In the genomic region with DNA sequence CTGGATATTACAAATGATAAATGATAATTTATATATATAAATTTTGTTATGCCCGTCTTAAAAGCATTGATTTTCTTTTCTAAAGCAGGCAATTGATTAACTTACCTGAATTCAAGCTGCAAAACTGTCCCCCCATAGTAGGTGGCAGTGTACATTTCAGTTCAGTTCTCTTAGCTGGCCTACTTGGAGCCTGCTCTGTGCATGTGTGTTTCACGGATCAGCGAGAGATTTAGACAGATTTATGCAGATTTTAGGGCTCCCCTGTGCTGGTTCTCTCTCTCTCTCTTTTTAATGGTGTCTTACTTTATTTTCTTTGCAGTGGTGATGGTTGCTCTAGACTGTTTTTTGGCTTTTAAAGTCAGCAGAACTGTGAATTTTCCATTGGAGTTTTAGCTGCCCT, we compare ENCODE assay signal across 29 cellular contexts. TPM values are rescaled to one million over a fixed set of nuclear protein-coding genes. Genes with fewer than 3 reads are reported as not detected.
DNase-seq lines count a peak whose midpoint lies in the region; ATAC-seq and TF ChIP-seq lines count a peak whose summit lies in the region.
"Had no signal": no experiment of that assay in that cellular context is flagged by ENCODE, and none has a peak within 500 bp of the region (broad histone marks: within the 10 kb centered on the region; RNA-seq: fewer than 3 reads in every experiment).

No MANE protein-coding gene starts in this region.

- WGBS in IMR-90 (ENCODE audit: extremely low coverage in 2 of 2, insufficient read length in 1 of 2), 2 experiments = no CpG with 5 or more reads among the region's 3 CpGs

- H3K9me3 ChIP-seq in DOHH2 (ENCODE audit: control insufficient read depth, insufficient read depth, low read length) (no peaks in the 10 kb centered on the region), IMR-90 (ENCODE audit: control insufficient read depth, insufficient read depth, low read length) (no peaks in the 10 kb centered on the region), neural progenitor cell (ENCODE audit: low read depth) (no peaks in the 10 kb centered on the region)
- H3K9me3 ChIP-seq: esophagus squamous epithelium had no signal

- H3K27ac ChIP-seq in DOHH2 (ENCODE audit: low read depth, low read length) = peak overlapping the region; percentile 61
- H3K27ac ChIP-seq in IMR-90 (ENCODE audit: insufficient read depth, low read length) = peak overlapping the region; percentile 40; the same call in 1 of the 2 replicates
- peak overlapping the region; percentile 15 to 57 for H3K27ac ChIP-seq in coronary artery
- peak overlapping the region; percentile 9 for H3K27ac ChIP-seq in neural progenitor cell
- H3K27ac ChIP-seq: C4-2B, hepatocyte had no signal

- peaks cover 10% of the 10 kb centered on the region for H3K4me1 Mint-ChIP-seq in neural progenitor cell
- peaks cover 0 to 4% of the 10 kb centered on the region in 2 donors for H3K4me1 Mint-ChIP-seq in natural killer cell treated with Interleukin-12 subunit alpha and Interleukin-12 subunit beta and Interleukin-15 and Interleukin-18, amount 100 ng/mL, for 72 hours (ENCODE audit: low read depth in 2 of 2)
- H3K4me1 Mint-ChIP-seq: stimulated activated effector memory CD8-positive, alpha-beta T cell treated with anti-CD3 and anti-CD28 coated beads, Interleukin-12 subunit alpha, Interleukin-12 subunit beta, amount 100 ng/mL, for 72 hours had no signal

- intact Hi-C loops in IMR-90 (cut with micrococcal nuclease) = no loop called here

- H3K27me3 Mint-ChIP-seq in neural progenitor cell (ENCODE audit: insufficient read depth, low read depth) = peaks cover 2% of the 10 kb centered on the region
- no peaks in the 10 kb centered on the region for H3K27me3 Mint-ChIP-seq in natural killer cell treated with Interleukin-12 subunit alpha and Interleukin-12 subunit beta and Interleukin-15 and Interleukin-18, amount 100 ng/mL, for 72 hours
- H3K27me3 Mint-ChIP-seq: activated CD4-positive, alpha-beta memory T cell treated with anti-CD3 and anti-CD28 coated beads for 36 hours; IgD-negative memory B cell had no signal

- peak overlapping the region in 1 of 2 experiments; percentile 39; a peak in 1 of 4 replicates for H4K8ac ChIP-seq in IMR-90 (ENCODE audit: low read depth in 2 of 2, low read length in 2 of 2)

- no TSS peak for BruUV-seq in IMR-90 (replicated peaks; lab: Mats Ljungman, UMichigan)

- in situ Hi-C loops in IMR-90 (cut with MboI; ENCODE audit: low sequenced_read_pairs) = no loop called here

- CTCF ChIA-PET in IMR-90 (lab: Yijun Ruan, JAX) = no interaction called here

- H3K36me3 Mint-ChIP-seq in neural progenitor cell = peaks cover 19% of the 10 kb centered on the region
- H3K36me3 Mint-ChIP-seq in natural killer cell treated with Interleukin-12 subunit alpha and Interleukin-12 subunit beta and Interleukin-15 and Interleukin-18, amount 100 ng/mL, for 72 hours = no peaks in the 10 kb centered on the region
- H3K36me3 Mint-ChIP-seq: activated CD4-positive, alpha-beta memory T cell treated with anti-CD3 and anti-CD28 coated beads for 36 hours; naive thymus-derived CD8-positive, alpha-beta T cell; stimulated activated effector memory CD8-positive, alpha-beta T cell treated with anti-CD3 and anti-CD28 coated beads, Interleukin-12 subunit alpha, Interleukin-12 subunit beta, amount 100 ng/mL, for 72 hours had no signal

- POLR2A ChIA-PET in IMR-90 (lab: Charles Lee; ENCODE audit: unreplicated experiment) = no interaction called here

- H3K4me2 ChIP-seq in DOHH2 (ENCODE audit: low read length) (peak overlapping the region; percentile 70), IMR-90 (ENCODE audit: low read depth, low read length) (no peak overlapping the region), neural progenitor cell (no peak overlapping the region)
- H3K4me2 ChIP-seq: hepatocyte had no signal

- H3K79me2 ChIP-seq in DOHH2 (ENCODE audit: control insufficient read depth, low read length) (peaks cover 97% of the 10 kb centered on the region), neural progenitor cell (ENCODE audit: low read depth) (peaks cover 100% of the 10 kb centered on the region)

- DNase-seq in IMR-90 (no peak), coronary artery (ENCODE audit: low spot score) (no peak), neural progenitor cell (ENCODE audit: low spot score) (no peak), GM10266 (ENCODE audit: extremely low spot score) (no peak), NCI-H510A treated with DMSO at 0.1 percent for 48 hours (lab: John Stamatoyannopoulos, UW) (no peak)
- no peak for DNase-seq in natural killer cell treated with Interleukin-12 subunit alpha and Interleukin-12 subunit beta and Interleukin-15 and Interleukin-18, amount 100 ng/mL, for 72 hours (ENCODE audit: low spot score)
- DNase-seq: activated CD4-positive, alpha-beta memory T cell treated with anti-CD3 and anti-CD28 coated beads for 36 hours; activated CD4-positive, CD25-positive, alpha-beta regulatory T cell; activated CD8-positive, alpha-beta memory T cell treated with anti-CD3 and anti-CD28 coated beads, Interleukin-2, amount 50 U/mL, for 4 hours; activated naive CD4-positive, alpha-beta T cell treated with anti-CD3 and anti-CD28 coated beads, Interleukin-2, amount 50 U/mL, for 16 hours; amygdala; DND-41; esophagus squamous epithelium; foreskin melanocyte; left ventricle myocardium superior; naive thymus-derived CD8-positive, alpha-beta T cell; NCI-H1105; NCI-H1930; NCI-H526; stimulated activated CD4-positive, alpha-beta T cell treated with anti-CD3 and anti-CD28 coated beads, Interleukin-12 subunit alpha, Interleukin-12 subunit beta, amount 100 ng/mL, for 4 hours; stimulated activated CD4-positive, alpha-beta T cell treated with anti-CD3 and anti-CD28 coated beads, Interleukin-4, amount 100 ng/mL, for 1 hour; substantia nigra had no signal

- peaks cover 0 to 42% of the 10 kb centered on the region in 2 experiments; a peak in 2 of 4 replicates for H3K79me1 ChIP-seq in IMR-90 (ENCODE audit: low read depth in 1 of 2, low read length in 2 of 2)

- peak overlapping the region; percentile 20; the same call in 1 of the 2 replicates for H3K18ac ChIP-seq in IMR-90 (ENCODE audit: low read depth, low read length)

- H4K20me1 ChIP-seq in DOHH2 (ENCODE audit: control insufficient read depth, insufficient read depth, low read depth, low read length) (peaks cover 3% of the 10 kb centered on the region; the same call in 1 of the 2 replicates), IMR-90 (ENCODE audit: insufficient read depth, low read length) (peaks cover 78% of the 10 kb centered on the region), neural progenitor cell (ENCODE audit: low read depth) (peaks cover 84% of the 10 kb centered on the region)

- no peak overlapping the region for H2AK5ac ChIP-seq in IMR-90 (ENCODE audit: low read depth, low read length)

- no peak overlapping the region for H4K91ac ChIP-seq in IMR-90 (ENCODE audit: insufficient read depth, low read depth, low read length)

- peak overlapping the region; percentile 75; the same call in 1 of the 2 replicates for H3K23ac ChIP-seq in IMR-90 (ENCODE audit: low read depth, low read length)

- H4K5ac ChIP-seq in IMR-90 (ENCODE audit: low read depth, low read length) = no peak overlapping the region

- no peaks in the 10 kb centered on the region for H3K9me3 Mint-ChIP-seq in neural progenitor cell
- H3K9me3 Mint-ChIP-seq in natural killer cell treated with Interleukin-12 subunit alpha and Interleukin-12 subunit beta and Interleukin-15 and Interleukin-18, amount 100 ng/mL, for 72 hours = no peaks in the 10 kb centered on the region
- H3K9me3 Mint-ChIP-seq: activated CD4-positive, alpha-beta memory T cell treated with anti-CD3 and anti-CD28 coated beads for 36 hours; activated T-helper 1 cell treated with anti-CD3 and anti-CD28 coated beads, Interleukin-12 subunit alpha, Interleukin-12 subunit beta, Interleukin-2, Interleukin-4 antibody, amounts not matched to agents 30 ng/mL and 10 ng/mL and 1 ng/mL, durations not matched to agents 14 hours and 24 hours and 36 hours; IgD-negative memory B cell; naive thymus-derived CD8-positive, alpha-beta T cell; stimulated activated effector memory CD8-positive, alpha-beta T cell treated with anti-CD3 and anti-CD28 coated beads, Interleukin-12 subunit alpha, Interleukin-12 subunit beta, amount 100 ng/mL, for 72 hours had no signal

- H3K4me1 ChIP-seq in DOHH2 (ENCODE audit: control insufficient read depth, low read length) (peaks cover 61% of the 10 kb centered on the region), IMR-90 (ENCODE audit: control insufficient read depth, insufficient read depth, low read length) (peaks cover 7% of the 10 kb centered on the region), neural progenitor cell (peaks cover 3% of the 10 kb centered on the region)

- no peak overlapping the region for H2BK20ac ChIP-seq in IMR-90 (ENCODE audit: low read depth, low read length)

- no peak overlapping the region; the same call in 1 of the 2 replicates for H3K14ac ChIP-seq in IMR-90 (replicated peaks; ENCODE audit: low read depth, low read length)

- peaks cover 19% of the 10 kb centered on the region for H3K9me1 ChIP-seq in IMR-90 (ENCODE audit: insufficient read depth, low read length)

- no peaks in the 10 kb centered on the region for H3K27me3 ChIP-seq in DOHH2 (ENCODE audit: control insufficient read depth, low read length)
- H3K27me3 ChIP-seq in IMR-90 (ENCODE audit: control insufficient read depth, insufficient read depth, low read length) = no peaks in the 10 kb centered on the region
- no peaks in the 10 kb centered on the region for H3K27me3 ChIP-seq in neural progenitor cell
- H3K27me3 ChIP-seq: esophagus squamous epithelium, hepatocyte had no signal

- ATAC-seq in IMR-90 (ENCODE audit: low read depth) (no peak), GM18858 (IDR thresholded peaks at IDR 0.05; ENCODE audit: unreplicated experiment) (no peak)
- ATAC-seq in natural killer cell treated with Interleukin-12 subunit alpha and Interleukin-12 subunit beta and Interleukin-15 and Interleukin-18, amount 100 ng/mL, for 72 hours = no peak
- ATAC-seq: left ventricle myocardium superior; naive thymus-derived CD8-positive, alpha-beta T cell; stimulated activated effector memory CD8-positive, alpha-beta T cell treated with anti-CD3 and anti-CD28 coated beads, Interleukin-12 subunit alpha, Interleukin-12 subunit beta, amount 100 ng/mL, for 72 hours had no signal

- TF ChIP-seq CTCF in DOHH2 (IDR thresholded peaks at IDR 0.05; ENCODE audit: low read depth, low read length, poor library complexity, severe bottlenecking) = peak; percentile 26
- no peak for TF ChIP-seq CTCF in IMR-90 (conservative IDR thresholded peaks at IDR 0.05; ENCODE audit: low read depth, low read length)
- TF ChIP-seq CTCF in coronary artery (IDR thresholded peaks at IDR 0.05) = no peak
- TF ChIP-seq CTCF in neural progenitor cell (IDR thresholded peaks at IDR 0.05) = no peak
- no peak for TF ChIP-seq CTCF in GM10266 (IDR thresholded peaks at IDR 0.05; ENCODE audit: control insufficient read depth, insufficient read depth, low read depth, missing control alignments)

- H3K4me3 ChIP-seq in DOHH2 (ENCODE audit: low read length) (peak overlapping the region; percentile 59), IMR-90 (ENCODE audit: insufficient read depth, low read depth, low read length) (no peak overlapping the region), coronary artery (no peak overlapping the region), neural progenitor cell (no peak overlapping the region)
- H3K4me3 ChIP-seq: esophagus squamous epithelium, hepatocyte had no signal

- H2AK9ac ChIP-seq in IMR-90 (replicated peaks; ENCODE audit: low read depth, low read length, poor library complexity) = no peak overlapping the region

- no peak overlapping the region for H2BK15ac ChIP-seq in IMR-90 (ENCODE audit: low read depth, low read length)

- H3K9me2 ChIP-seq in DOHH2 (replicated peaks; ENCODE audit: control insufficient read depth, low read length) = no peaks in the 10 kb centered on the region

- no peak for TF ChIP-seq RAD21 in IMR-90 (IDR thresholded peaks at IDR 0.05; ENCODE audit: low read length)

- H3K4me3 Mint-ChIP-seq in neural progenitor cell = no peak overlapping the region
- H3K4me3 Mint-ChIP-seq in natural killer cell treated with Interleukin-12 subunit alpha and Interleukin-12 subunit beta and Interleukin-15 and Interleukin-18, amount 100 ng/mL, for 72 hours = no peak overlapping the region
- H3K4me3 Mint-ChIP-seq: activated CD4-positive, alpha-beta memory T cell treated with anti-CD3 and anti-CD28 coated beads for 36 hours; activated T-helper 1 cell treated with anti-CD3 and anti-CD28 coated beads, Interleukin-12 subunit alpha, Interleukin-12 subunit beta, Interleukin-2, Interleukin-4 antibody, amounts not matched to agents 30 ng/mL and 10 ng/mL and 1 ng/mL, durations not matched to agents 14 hours and 24 hours and 36 hours; naive thymus-derived CD8-positive, alpha-beta T cell; stimulated activated effector memory CD8-positive, alpha-beta T cell treated with anti-CD3 and anti-CD28 coated beads, Interleukin-12 subunit alpha, Interleukin-12 subunit beta, amount 100 ng/mL, for 72 hours had no signal

- H3K9ac ChIP-seq in IMR-90 (ENCODE audit: low read depth, low read length) = no peak overlapping the region
- no peak overlapping the region for H3K9ac ChIP-seq in neural progenitor cell

- no peak overlapping the region for H2BK120ac ChIP-seq in IMR-90 (ENCODE audit: low read depth, low read length)

- no peak overlapping the region for H3K56ac ChIP-seq in IMR-90 (ENCODE audit: extremely low read depth, insufficient read depth, low read length)

- H3K36me3 ChIP-seq in DOHH2 (ENCODE audit: control insufficient read depth, low read length) (peaks cover 7% of the 10 kb centered on the region), IMR-90 (ENCODE audit: control insufficient read depth, insufficient read depth, low read length) (peaks cover 4% of the 10 kb centered on the region), neural progenitor cell (no peaks in the 10 kb centered on the region)

- dilution Hi-C loops in IMR-90 (cut with HindIII; ENCODE audit: low sequenced_read_pairs, unreplicated experiment) = no loop called here

- H3K4ac ChIP-seq in IMR-90 (ENCODE audit: low read depth, low read length) = 0 out of 2 replicates have a peak overlapping the region, but pooled peaks have one; percentile 7

- H2BK5ac ChIP-seq in IMR-90 (ENCODE audit: low read depth, low read length, poor library complexity, severe bottlenecking) = peak overlapping the region; percentile 63

- H3F3A ChIP-seq in DOHH2 (ENCODE audit: control insufficient read depth, insufficient read depth) = peaks cover 15% of the 10 kb centered on the region; the same call in 1 of the 2 replicates
- H3F3A ChIP-seq in neural progenitor cell (ENCODE audit: low read depth) = peaks cover 6% of the 10 kb centered on the region

- TF ChIP-seq POLR2A in IMR-90 (IDR thresholded peaks at IDR 0.05; ENCODE audit: low read depth, low read length) = no peak

- no peak overlapping the region for H2AFZ ChIP-seq in IMR-90 (replicated peaks; ENCODE audit: low read length, poor library complexity)
- no peak overlapping the region for H2AFZ ChIP-seq in neural progenitor cell (replicated peaks)
- H2AFZ ChIP-seq: hepatocyte had no signal

- peak overlapping the region; percentile 1 for H3K27ac Mint-ChIP-seq in neural progenitor cell
- no peak overlapping the region for H3K27ac Mint-ChIP-seq in natural killer cell treated with Interleukin-12 subunit alpha and Interleukin-12 subunit beta and Interleukin-15 and Interleukin-18, amount 100 ng/mL, for 72 hours
- H3K27ac Mint-ChIP-seq: activated CD4-positive, alpha-beta memory T cell treated with anti-CD3 and anti-CD28 coated beads for 36 hours; activated T-helper 1 cell treated with anti-CD3 and anti-CD28 coated beads, Interleukin-12 subunit alpha, Interleukin-12 subunit beta, Interleukin-2, Interleukin-4 antibody, amounts not matched to agents 30 ng/mL and 10 ng/mL and 1 ng/mL, durations not matched to agents 14 hours and 24 hours and 36 hours; IgD-negative memory B cell; naive thymus-derived CD8-positive, alpha-beta T cell; stimulated activated effector memory CD8-positive, alpha-beta T cell treated with anti-CD3 and anti-CD28 coated beads, Interleukin-12 subunit alpha, Interleukin-12 subunit beta, amount 100 ng/mL, for 72 hours had no signal

RNA-seq across cellular contexts. Expression of gene CLIC4, which starts 30.7 kb away (rescaled TPM):
- total RNA-seq in IMR-90 (2012; rRNA removed) (392 and 524 TPM in 2 replicates), neural progenitor cell (ENCODE audit: low replicate concordance) (185 and 263 TPM in 2 replicates)
- polyA plus RNA-seq in IMR-90 (2012; rRNA removed) = 194 and 242 TPM in 2 replicates
- 181 and 264 TPM in 2 replicates for polyA plus RNA-seq in IMR-90 (2012; cell fraction: cytosol; rRNA removed)
- 149 and 183 TPM in 2 replicates for polyA plus RNA-seq in IMR-90 (2012; cell fraction: nucleus; rRNA removed; ENCODE audit: low replicate concordance)
- 10 to 100 TPM; 11.0 to 14.0 TPM for total RNA-seq in natural killer cell treated with Interleukin-12 subunit alpha and Interleukin-12 subunit beta and Interleukin-15 and Interleukin-18, amount 100 ng/mL, for 72 hours

Comparison
In these comparisons a context has a peak if more than half of its experiments do, and no peak if none do; other contexts are left out.
1. H3K27ac ChIP-seq: peak in every context shown above with its lines; median percentile 61 in DOHH2; 40 in IMR-90; 36 in coronary artery; 9 in neural progenitor cell.
2. RNA of gene CLIC4, which starts 30.7 kb away (total RNA-seq): 392 to 524 TPM in IMR-90 and 185 to 263 TPM in neural progenitor cell; 11.0 to 14.0 TPM in natural killer cell treated with Interleukin-12 subunit alpha and Interleukin-12 subunit beta and Interleukin-15 and Interleukin-18, amount 100 ng/mL, for 72 hours; every median in the first group is over 10 times any median in the second.